1 cellular context compared by ENCODE assay signal in the genomic region with DNA sequence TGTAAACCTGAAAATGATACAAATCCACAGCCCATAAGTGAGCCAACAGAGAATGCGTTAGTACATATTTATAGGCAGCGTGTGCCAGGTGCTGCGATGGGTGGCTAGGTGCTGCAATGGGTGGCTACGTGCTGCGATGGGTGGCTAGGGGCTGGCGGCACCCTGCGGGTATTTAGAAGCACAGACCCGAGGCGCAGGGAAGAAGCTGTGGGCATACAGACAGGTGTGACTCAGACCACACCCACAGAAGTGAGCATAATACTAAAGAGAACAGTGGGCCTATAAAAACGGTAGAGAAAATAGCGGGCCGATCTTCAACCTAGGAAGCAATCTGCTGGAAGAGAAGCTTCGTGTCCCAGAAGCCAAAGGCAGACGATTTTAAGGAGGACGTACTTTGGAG.
TF ChIP-seq lines count a peak whose summit lies in the region.

No MANE protein-coding gene starts in this region.

TF ChIP-seq in GM23338, 12 proteins besides CTCF, POLR2A, EP300 and RAD21 (continued from another document):
- TF ChIP-seq, protein P1, sequence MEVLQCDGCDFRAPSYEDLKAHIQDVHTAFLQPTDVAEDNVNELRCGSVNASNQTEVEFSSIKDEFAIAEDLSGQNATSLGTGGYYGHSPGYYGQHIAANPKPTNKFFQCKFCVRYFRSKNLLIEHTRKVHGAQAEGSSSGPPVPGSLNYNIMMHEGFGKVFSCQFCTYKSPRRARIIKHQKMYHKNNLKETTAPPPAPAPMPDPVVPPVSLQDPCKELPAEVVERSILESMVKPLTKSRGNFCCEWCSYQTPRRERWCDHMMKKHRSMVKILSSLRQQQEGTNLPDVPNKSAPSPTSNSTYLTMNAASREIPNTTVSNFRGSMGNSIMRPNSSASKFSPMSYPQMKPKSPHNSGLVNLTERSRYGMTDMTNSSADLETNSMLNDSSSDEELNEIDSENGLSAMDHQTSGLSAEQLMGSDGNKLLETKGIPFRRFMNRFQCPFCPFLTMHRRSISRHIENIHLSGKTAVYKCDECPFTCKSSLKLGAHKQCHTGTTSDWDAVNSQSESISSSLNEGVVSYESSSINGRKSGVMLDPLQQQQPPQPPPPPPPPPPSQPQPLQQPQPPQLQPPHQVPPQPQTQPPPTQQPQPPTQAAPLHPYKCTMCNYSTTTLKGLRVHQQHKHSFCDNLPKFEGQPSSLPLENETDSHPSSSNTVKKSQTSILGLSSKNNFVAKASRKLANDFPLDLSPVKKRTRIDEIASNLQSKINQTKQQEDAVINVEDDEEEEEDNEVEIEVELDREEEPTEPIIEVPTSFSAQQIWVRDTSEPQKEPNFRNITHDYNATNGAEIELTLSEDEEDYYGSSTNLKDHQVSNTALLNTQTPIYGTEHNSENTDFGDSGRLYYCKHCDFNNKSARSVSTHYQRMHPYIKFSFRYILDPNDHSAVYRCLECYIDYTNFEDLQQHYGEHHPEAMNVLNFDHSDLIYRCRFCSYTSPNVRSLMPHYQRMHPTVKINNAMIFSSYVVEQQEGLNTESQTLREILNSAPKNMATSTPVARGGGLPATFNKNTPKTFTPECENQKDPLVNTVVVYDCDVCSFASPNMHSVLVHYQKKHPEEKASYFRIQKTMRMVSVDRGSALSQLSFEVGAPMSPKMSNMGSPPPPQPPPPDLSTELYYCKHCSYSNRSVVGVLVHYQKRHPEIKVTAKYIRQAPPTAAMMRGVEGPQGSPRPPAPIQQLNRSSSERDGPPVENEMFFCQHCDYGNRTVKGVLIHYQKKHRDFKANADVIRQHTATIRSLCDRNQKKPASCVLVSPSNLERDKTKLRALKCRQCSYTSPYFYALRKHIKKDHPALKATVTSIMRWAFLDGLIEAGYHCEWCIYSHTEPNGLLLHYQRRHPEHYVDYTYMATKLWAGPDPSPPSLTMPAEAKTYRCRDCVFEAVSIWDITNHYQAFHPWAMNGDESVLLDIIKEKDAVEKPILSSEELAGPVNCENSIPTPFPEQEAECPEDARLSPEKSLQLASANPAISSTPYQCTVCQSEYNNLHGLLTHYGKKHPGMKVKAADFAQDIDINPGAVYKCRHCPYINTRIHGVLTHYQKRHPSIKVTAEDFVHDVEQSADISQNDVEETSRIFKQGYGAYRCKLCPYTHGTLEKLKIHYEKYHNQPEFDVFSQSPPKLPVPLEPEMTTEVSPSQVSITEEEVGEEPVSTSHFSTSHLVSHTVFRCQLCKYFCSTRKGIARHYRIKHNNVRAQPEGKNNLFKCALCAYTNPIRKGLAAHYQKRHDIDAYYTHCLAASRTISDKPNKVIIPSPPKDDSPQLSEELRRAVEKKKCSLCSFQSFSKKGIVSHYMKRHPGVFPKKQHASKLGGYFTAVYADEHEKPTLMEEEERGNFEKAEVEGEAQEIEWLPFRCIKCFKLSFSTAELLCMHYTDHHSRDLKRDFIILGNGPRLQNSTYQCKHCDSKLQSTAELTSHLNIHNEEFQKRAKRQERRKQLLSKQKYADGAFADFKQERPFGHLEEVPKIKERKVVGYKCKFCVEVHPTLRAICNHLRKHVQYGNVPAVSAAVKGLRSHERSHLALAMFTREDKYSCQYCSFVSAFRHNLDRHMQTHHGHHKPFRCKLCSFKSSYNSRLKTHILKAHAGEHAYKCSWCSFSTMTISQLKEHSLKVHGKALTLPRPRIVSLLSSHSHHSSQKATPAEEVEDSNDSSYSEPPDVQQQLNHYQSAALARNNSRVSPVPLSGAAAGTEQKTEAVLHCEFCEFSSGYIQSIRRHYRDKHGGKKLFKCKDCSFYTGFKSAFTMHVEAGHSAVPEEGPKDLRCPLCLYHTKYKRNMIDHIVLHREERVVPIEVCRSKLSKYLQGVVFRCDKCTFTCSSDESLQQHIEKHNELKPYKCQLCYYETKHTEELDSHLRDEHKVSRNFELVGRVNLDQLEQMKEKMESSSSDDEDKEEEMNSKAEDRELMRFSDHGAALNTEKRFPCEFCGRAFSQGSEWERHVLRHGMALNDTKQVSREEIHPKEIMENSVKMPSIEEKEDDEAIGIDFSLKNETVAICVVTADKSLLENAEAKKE (CRISPR knock-in tag; IDR thresholded peaks at IDR 0.05), result no peak
- TF ChIP-seq STAT1 (IDR thresholded peaks at IDR 0.05; ENCODE audit: unreplicated experiment) (no peak), POLR2AphosphoS5 (IDR thresholded peaks at IDR 0.05; ENCODE audit: low read depth) (no peak)
